In the genomic region with DNA sequence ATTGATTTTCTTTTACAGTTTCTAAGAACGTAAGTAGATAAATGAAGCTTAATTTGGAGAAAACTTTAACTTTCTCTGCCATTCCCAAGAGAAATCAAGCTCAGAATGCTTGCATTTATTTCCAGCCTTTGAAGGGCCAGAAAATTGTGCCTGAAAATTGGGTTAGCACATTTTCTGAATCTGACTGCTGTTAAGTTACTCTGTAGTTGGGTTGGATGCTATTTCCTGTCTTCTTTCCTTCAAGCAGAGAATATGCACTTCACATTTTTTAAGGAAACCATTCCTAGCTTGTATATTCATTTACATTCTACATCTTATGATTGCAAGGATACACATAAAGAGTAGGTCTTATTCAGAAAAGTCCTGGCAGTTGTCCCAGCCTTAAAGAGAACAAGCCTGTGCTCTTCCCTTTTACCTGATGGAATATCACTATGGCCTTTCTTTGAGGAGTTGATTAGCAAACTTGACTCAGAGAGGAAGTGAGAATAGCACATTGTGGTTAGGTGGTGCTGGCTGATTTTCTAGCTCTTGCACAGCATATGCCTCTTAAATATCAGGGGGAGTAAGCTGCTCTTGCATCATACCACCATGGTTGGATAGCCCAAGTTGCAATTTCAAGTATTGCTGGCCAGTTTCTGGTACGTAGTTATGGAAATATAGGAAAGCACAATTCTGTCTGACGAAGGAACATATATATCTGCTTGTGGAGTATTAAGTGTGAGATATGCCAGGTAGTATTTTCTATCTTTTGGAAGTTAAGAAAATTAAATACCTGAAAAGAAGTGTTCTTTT, we compare ENCODE assay signal across 8 cellular contexts.
A peak's percentile ranks its signal among the peaks of the same experiment; 100 is the strongest.
DNase-seq lines count a peak whose midpoint lies in the region; ATAC-seq and TF ChIP-seq lines count a peak whose summit lies in the region.

No MANE protein-coding gene starts in this region.

- H3K36me3 Mint-ChIP-seq in MCF 10A (ENCODE audit: insufficient read depth, unreplicated experiment) = no peaks in the 10 kb centered on the region

- H3K27me3 Mint-ChIP-seq in MCF 10A (ENCODE audit: insufficient read depth, unreplicated experiment) = no peaks in the 10 kb centered on the region

- H3K9me3 ChIP-seq in breast epithelium = no peaks in the 10 kb centered on the region

- H3K4me3 Mint-ChIP-seq in MCF 10A (ENCODE audit: unreplicated experiment) = no peak overlapping the region

- H3K9me3 Mint-ChIP-seq in MCF 10A (ENCODE audit: unreplicated experiment) = no peaks in the 10 kb centered on the region

- CTCF ChIA-PET in MCF 10A (lab: Yijun Ruan, JAX) = interaction anchor here (0.9 kb wide), 1 partner anchor 368 kb away, joined by 3 read pairs; no protein-coding TSS in a partner anchor

- H3K36me3 ChIP-seq in breast epithelium = no peaks in the 10 kb centered on the region

- no peak overlapping the region for H3K27ac ChIP-seq in breast epithelium
- H3K27ac ChIP-seq in caudate nucleus (ENCODE audit: low read depth, low read length) = no peak overlapping the region

- H3K27ac Mint-ChIP-seq in MCF 10A (ENCODE audit: low read depth, unreplicated experiment) = no peak overlapping the region

- H3K4me1 ChIP-seq in breast epithelium = no peaks in the 10 kb centered on the region

- POLR2A ChIA-PET in MCF 10A (lab: Yijun Ruan, JAX) = interaction anchor here (0.7 to 1.2 kb wide), 2 partner anchors 84 to 370 kb away, joined by 3 read pairs; no protein-coding TSS in a partner anchor

- no peak for TF ChIP-seq POLR2A in breast epithelium (IDR thresholded peaks at IDR 0.05)

- intact Hi-C loops in MCF 10A (cut with micrococcal nuclease) = no loop called here
- intact Hi-C loops in breast epithelium (cut with DNase I; ENCODE audit: low total_unique reads) = loop anchor here (10.0 kb wide), 1 partner anchor 126 kb away; no protein-coding TSS in a partner anchor

- H3K4me1 Mint-ChIP-seq in MCF 10A (ENCODE audit: insufficient read depth, unreplicated experiment) = peaks cover 5% of the 10 kb centered on the region

- BruUV-seq in MCF 10A (replicated peaks; lab: Mats Ljungman, UMichigan) = no TSS peak

- H3K27me3 ChIP-seq in breast epithelium = no peaks in the 10 kb centered on the region

- TF ChIP-seq CTCF in MCF 10A (IDR thresholded peaks at IDR 0.05; ENCODE audit: unreplicated experiment) (no peak), breast epithelium (IDR thresholded peaks at IDR 0.05) (no peak), cardiac fibroblast (IDR thresholded peaks at IDR 0.05; ENCODE audit: low read depth, low read length) (no peak)

- H3K4me3 ChIP-seq in breast epithelium (no peak overlapping the region), cardiac fibroblast (replicated peaks in 1 of 2; ENCODE audit: low read depth in 2 of 2, low read length in 2 of 2) (no peak overlapping the region)

- peak; percentile 66 for DNase-seq in MCF 10A (ENCODE audit: unreplicated experiment)
- DNase-seq in breast epithelium (ENCODE audit: low spot score in 2 of 2) = no peak
- DNase-seq in MV-4-11 (lab: John Stamatoyannopoulos, UW) = peak; percentile 99
- peak; percentile 70 to 78 for DNase-seq in cardiac fibroblast (ENCODE audit: low read depth in 2 of 2)
- DNase-seq in stimulated activated naive CD8-positive, alpha-beta T cell treated with anti-CD3 and anti-CD28 coated beads, Interleukin-15, Interleukin-2, amounts not matched to agents 100 U/mL and 50 U/mL, for 24 hours = peak; percentile 42
- DNase-seq in SK-N-DZ (ENCODE audit: low spot score) = no peak
- DNase-seq in caudate nucleus (lab: John Stamatoyannopoulos, UW) = no peak

- peak; percentile 100 for ATAC-seq in HG02642 (IDR thresholded peaks at IDR 0.05; ENCODE audit: poor library complexity, unreplicated experiment)
- peak; percentile 99 for ATAC-seq in stimulated activated naive CD8-positive, alpha-beta T cell treated with anti-CD3 and anti-CD28 coated beads, Interleukin-15, Interleukin-2, amounts not matched to agents 100 U/mL and 50 U/mL, for 24 hours

Comparison
In these comparisons a context has a peak if more than half of its experiments do, and no peak if none do; other contexts are left out.
1. DNase-seq: peak in MCF 10A (single experiment), MV-4-11 (single experiment), cardiac fibroblast (2 of 2) and stimulated activated naive CD8-positive, alpha-beta T cell treated with anti-CD3 and anti-CD28 coated beads, Interleukin-15, Interleukin-2, amounts not matched to agents 100 U/mL and 50 U/mL, for 24 hours (single experiment); none in breast epithelium (0 of 2), SK-N-DZ (single experiment) and caudate nucleus (0 of 61).